In the genomic region with DNA sequence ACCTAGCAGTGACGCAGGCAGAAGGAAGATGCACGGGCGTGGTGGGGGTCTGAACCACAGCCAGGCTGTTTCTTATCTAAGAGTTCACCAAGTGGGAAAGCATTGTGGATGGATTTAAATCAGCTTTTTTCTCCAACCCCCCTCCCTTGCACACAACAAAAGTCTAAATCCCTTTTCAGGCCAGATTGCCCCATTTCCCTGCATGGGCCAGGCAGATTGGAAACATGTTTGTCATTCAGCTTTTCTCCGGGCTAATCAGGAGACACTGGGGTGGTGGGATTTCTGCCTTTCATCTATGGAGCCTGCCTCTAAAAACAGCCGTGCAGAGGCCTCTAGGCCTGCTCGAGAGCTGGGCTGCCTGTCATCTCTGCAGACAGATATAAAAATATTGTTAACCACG, we compare ENCODE assay signal across 21 cellular contexts.
DNase-seq lines count a peak whose midpoint lies in the region; FAIRE-seq and TF ChIP-seq lines count a peak whose summit lies in the region.
"Had no signal": no experiment of that assay in that cellular context is flagged by ENCODE, and none has a peak within 500 bp of the region (broad histone marks: within the 10 kb centered on the region; RNA-seq: fewer than 3 reads in every experiment).

No MANE protein-coding gene starts in this region.

- peaks cover 49% of the 10 kb centered on the region for H3K4me1 Mint-ChIP-seq in astrocyte (ENCODE audit: low read depth, unreplicated experiment)
- H3K4me1 Mint-ChIP-seq: CD8-positive, alpha-beta memory T cell; IgD-negative memory B cell had no signal

- H3K4me1 ChIP-seq in astrocyte (ENCODE audit: insufficient read depth, low read length) (peaks cover 9% of the 10 kb centered on the region), mesenchymal stem cell (ENCODE audit: control insufficient read depth, insufficient read depth, low read depth, low read length) (no peaks in the 10 kb centered on the region), trophoblast cell (ENCODE audit: control insufficient read depth in 1 of 2, insufficient read depth in 2 of 2, low read length in 2 of 2) (peaks cover 5 to 12% of the 10 kb centered on the region in 2 experiments), transverse colon (peaks cover 0 to 11% (median 0%) of the 10 kb centered on the region in 4 donors)

- H3K4ac ChIP-seq in mesenchymal stem cell (ENCODE audit: low read depth in 1 of 2, low read length in 2 of 2) (peak overlapping the region in 1 of 2 experiments; percentile 69), trophoblast cell (ENCODE audit: low read depth, low read length) (no peak overlapping the region)

- H3K36me3 ChIP-seq in KOPT-K1 (ENCODE audit: insufficient read depth, low read length) (no peaks in the 10 kb centered on the region), astrocyte (ENCODE audit: insufficient read depth, low read length) (no peaks in the 10 kb centered on the region), mesenchymal stem cell (ENCODE audit: control insufficient read depth in 1 of 2, insufficient read depth in 2 of 2, low read depth in 1 of 2, low read length in 2 of 2) (no peaks in the 10 kb centered on the region), trophoblast cell (ENCODE audit: control insufficient read depth in 1 of 2, insufficient read depth in 2 of 2, low read length in 2 of 2) (no peaks in the 10 kb centered on the region), transverse colon (no peaks in the 10 kb centered on the region)
- H3K36me3 ChIP-seq: BE2C had no signal

- peak overlapping the region; percentile 44 for H2BK15ac ChIP-seq in mesenchymal stem cell (ENCODE audit: low read depth, poor library complexity, severe bottlenecking)

- H3K27ac ChIP-seq in KOPT-K1 (ENCODE audit: low read depth, low read length, poor library complexity, severe bottlenecking) (peak overlapping the region; percentile 12), astrocyte (ENCODE audit: low read depth, low read length) (no peak overlapping the region), mesenchymal stem cell (ENCODE audit: low read length, poor library complexity, severe bottlenecking) (no peak overlapping the region), trophoblast cell (ENCODE audit: low read depth, low read length) (no peak overlapping the region), transverse colon (no peak overlapping the region)

- H3K9me3 ChIP-seq in KOPT-K1 (ENCODE audit: insufficient read depth, low read length, poor library complexity, severe bottlenecking) (no peaks in the 10 kb centered on the region), astrocyte (ENCODE audit: insufficient read depth, low read depth, low read length) (no peaks in the 10 kb centered on the region), mesenchymal stem cell (ENCODE audit: control insufficient read depth, low read length) (no peaks in the 10 kb centered on the region), trophoblast cell (ENCODE audit: insufficient read depth, low read depth, low read length) (no peaks in the 10 kb centered on the region), transverse colon (no peaks in the 10 kb centered on the region)
- H3K9me3 ChIP-seq: BE2C, Caco-2 had no signal

- DNase-seq in astrocyte (ENCODE audit: low read depth) (no peak), mesenchymal stem cell (no peak), trophoblast cell (no peak), mucosa of gallbladder (ENCODE audit: low spot score) (no peak), transverse colon (no peak), NCI-H1105 (lab: John Stamatoyannopoulos, UW) (no peak)
- DNase-seq: ACHN; BE2C; C1 segment of cervical spinal cord; Caco-2; CD4-positive, CD25-positive, alpha-beta regulatory T cell; CD8-positive, alpha-beta memory T cell; GDM1; H9 had no signal

- no peak overlapping the region for H3K4me3 Mint-ChIP-seq in astrocyte (ENCODE audit: unreplicated experiment)
- H3K4me3 Mint-ChIP-seq: CD4-positive, CD25-positive, alpha-beta regulatory T cell; CD8-positive, alpha-beta memory T cell; H9; IgD-negative memory B cell had no signal

- H3K9ac ChIP-seq in astrocyte (ENCODE audit: low read length) (no peak overlapping the region), mesenchymal stem cell (ENCODE audit: low read length) (no peak overlapping the region), trophoblast cell (ENCODE audit: low read length) (no peak overlapping the region)

- H2BK12ac ChIP-seq in mesenchymal stem cell (ENCODE audit: low read length in 2 of 2) (peak overlapping the region in 1 of 2 experiments; percentile 90), trophoblast cell (ENCODE audit: low read length) (peak overlapping the region; percentile 16)

- H4K91ac ChIP-seq in mesenchymal stem cell (ENCODE audit: low read length) (no peak overlapping the region), trophoblast cell (ENCODE audit: low read depth, low read length) (peak overlapping the region; percentile 69)

- no peak for TF ChIP-seq EP300 in transverse colon (IDR thresholded peaks at IDR 0.05; ENCODE audit: low read depth)

- H3K14ac ChIP-seq in mesenchymal stem cell (ENCODE audit: low read length in 2 of 2) (no peak overlapping the region), trophoblast cell (ENCODE audit: low read length) (no peak overlapping the region)

- H3K18ac ChIP-seq in mesenchymal stem cell (ENCODE audit: low read depth in 1 of 2, low read length in 2 of 2) = peak overlapping the region in 1 of 2 experiments; percentile 62
- H3K18ac ChIP-seq in trophoblast cell (ENCODE audit: low read length) = no peak overlapping the region

- H4K12ac ChIP-seq in trophoblast cell (ENCODE audit: low read depth, low read length) = no peak overlapping the region

- no peaks in the 10 kb centered on the region for H3K27me3 Mint-ChIP-seq in astrocyte (ENCODE audit: low read depth, unreplicated experiment)
- H3K27me3 Mint-ChIP-seq: CD4-positive, CD25-positive, alpha-beta regulatory T cell had no signal

- no peak overlapping the region for H2AFZ ChIP-seq in astrocyte (ENCODE audit: low read depth, low read length)
- no peak overlapping the region for H2AFZ ChIP-seq in mesenchymal stem cell (ENCODE audit: low read depth, low read length)
- H2AFZ ChIP-seq in trophoblast cell (ENCODE audit: insufficient read depth, low read length, poor library complexity) = no peak overlapping the region

- H3K79me1 ChIP-seq in mesenchymal stem cell (replicated peaks; ENCODE audit: low read length, poor library complexity, severe bottlenecking) (no peaks in the 10 kb centered on the region), trophoblast cell (ENCODE audit: low read length) (peaks cover 11% of the 10 kb centered on the region)

- H4K20me1 ChIP-seq in astrocyte (ENCODE audit: insufficient read depth, low read length) = no peaks in the 10 kb centered on the region

- no peaks in the 10 kb centered on the region for H3K9me3 Mint-ChIP-seq in astrocyte (ENCODE audit: unreplicated experiment)
- H3K9me3 Mint-ChIP-seq: CD4-positive, CD25-positive, alpha-beta regulatory T cell; CD8-positive, alpha-beta memory T cell; H9 had no signal

- H3K4me2 ChIP-seq in astrocyte (ENCODE audit: low read length) = no peak overlapping the region
- no peak overlapping the region for H3K4me2 ChIP-seq in mesenchymal stem cell (ENCODE audit: low read length, poor library complexity, severe bottlenecking)
- H3K4me2 ChIP-seq in trophoblast cell (ENCODE audit: low read length) = no peak overlapping the region

- no peaks in the 10 kb centered on the region for H3K36me3 Mint-ChIP-seq in astrocyte (ENCODE audit: low read depth, unreplicated experiment)
- H3K36me3 Mint-ChIP-seq: CD4-positive, CD25-positive, alpha-beta regulatory T cell; CD8-positive, alpha-beta memory T cell had no signal

- H2AK5ac ChIP-seq in mesenchymal stem cell (ENCODE audit: low read length, severe bottlenecking) = no peak overlapping the region
- H2AK5ac ChIP-seq in trophoblast cell (ENCODE audit: low read length) = no peak overlapping the region

- in situ Hi-C loops in transverse colon (cut with MboI; ENCODE audit: low pct_ligation_motif_present in 1 of 4, low pct_unique_long_range_greater_than_20kb in 1 of 4, low sequenced_read_pairs in 3 of 4) = no loop called here

- H2BK5ac ChIP-seq in mesenchymal stem cell (ENCODE audit: low read depth, low read length, poor library complexity, severe bottlenecking) = no peak overlapping the region
- H2BK5ac ChIP-seq in trophoblast cell (ENCODE audit: low read depth, low read length, poor library complexity) = no peak overlapping the region

- H4K8ac ChIP-seq in mesenchymal stem cell (ENCODE audit: low read length) = no peak overlapping the region
- no peak overlapping the region for H4K8ac ChIP-seq in trophoblast cell (ENCODE audit: low read depth, low read length)

- H2BK120ac ChIP-seq in mesenchymal stem cell (ENCODE audit: low read depth, low read length) = no peak overlapping the region
- H2BK120ac ChIP-seq in trophoblast cell (ENCODE audit: insufficient read depth, low read length, poor library complexity) = no peak overlapping the region

- H3K79me2 ChIP-seq in astrocyte (ENCODE audit: insufficient read depth, low read length) = no peaks in the 10 kb centered on the region
- H3K79me2 ChIP-seq in trophoblast cell (ENCODE audit: control insufficient read depth, insufficient read depth, low read length, poor library complexity) = no peaks in the 10 kb centered on the region

- no peaks in the 10 kb centered on the region for H3K27me3 ChIP-seq in astrocyte (ENCODE audit: insufficient read depth, low read length)
- H3K27me3 ChIP-seq in mesenchymal stem cell (ENCODE audit: control insufficient read depth in 1 of 2, insufficient read depth in 1 of 2, low read length in 2 of 2) = peaks cover 0 to 33% of the 10 kb centered on the region in 2 experiments
- H3K27me3 ChIP-seq in trophoblast cell (ENCODE audit: insufficient read depth, low read length) = no peaks in the 10 kb centered on the region
- no peaks in the 10 kb centered on the region for H3K27me3 ChIP-seq in transverse colon
- H3K27me3 ChIP-seq: BE2C had no signal

- intact Hi-C loops in transverse colon (cut with DNase I; ENCODE audit: low total_unique reads) = no loop called here

- no peak for TF ChIP-seq CTCF in astrocyte (IDR thresholded peaks at IDR 0.05; ENCODE audit: insufficient read depth, low read depth, low read length)
- TF ChIP-seq CTCF in transverse colon (IDR thresholded peaks at IDR 0.05) = no peak

- H3K23ac ChIP-seq in mesenchymal stem cell (ENCODE audit: low read length in 2 of 2) = no peak overlapping the region
- no peak overlapping the region for H3K23ac ChIP-seq in trophoblast cell (ENCODE audit: low read length)

- 56% methylated on average over 5 of the region's 7 CpGs for WGBS in mesenchymal stem cell
- WGBS in trophoblast cell (ENCODE audit: extremely low coverage, insufficient coverage, insufficient read length) = no CpG with 5 or more reads among the region's 7 CpGs
- 50 to 80% methylated on average over 1 to 7 of the region's 7 CpGs for WGBS in transverse colon (ENCODE audit: low coverage in 1 of 2), 2 donors

- FAIRE-seq in astrocyte (lab: Jason Lieb, UNC) = no peak
- FAIRE-seq: A204.1, D721Med, GM12892, H1, HepG2 had no signal

- H3K27ac Mint-ChIP-seq in astrocyte (ENCODE audit: unreplicated experiment) = peak overlapping the region; percentile 63
- H3K27ac Mint-ChIP-seq: CD4-positive, CD25-positive, alpha-beta regulatory T cell; CD8-positive, alpha-beta memory T cell; IgD-negative memory B cell had no signal

- H3K4me3 ChIP-seq in astrocyte (ENCODE audit: insufficient read depth, low read depth, low read length) (no peak overlapping the region), mesenchymal stem cell (ENCODE audit: insufficient read depth in 1 of 2, low read depth in 1 of 2, low read length in 2 of 2) (no peak overlapping the region), trophoblast cell (ENCODE audit: low read depth, low read length) (no peak overlapping the region), transverse colon (no peak overlapping the region)

- TF ChIP-seq POLR2A in transverse colon (IDR thresholded peaks at IDR 0.05) = no peak
